ENCODE assay signal across 1 cellular context in the genomic region with DNA sequence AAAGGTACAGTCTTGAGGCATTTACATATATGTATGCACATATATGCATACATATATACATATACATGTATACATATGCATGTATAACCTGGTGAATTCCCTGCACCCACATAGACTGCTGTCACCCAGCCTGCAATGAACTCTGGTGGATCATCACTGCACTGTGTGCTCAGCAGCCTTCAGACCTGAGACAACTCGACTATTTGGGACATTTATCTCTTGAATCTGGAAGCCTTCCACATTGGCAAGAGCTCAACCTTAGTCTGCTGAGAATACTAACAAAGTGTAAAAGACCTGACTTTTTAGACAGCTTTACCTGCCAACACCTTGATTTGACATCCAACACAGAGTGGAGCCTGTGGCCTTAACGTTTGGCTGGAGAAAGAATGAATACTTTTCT.
TF ChIP-seq lines count a peak whose summit lies in the region.

No MANE protein-coding gene starts in this region.

TF ChIP-seq in liver, 16 proteins besides CTCF, POLR2A, EP300 and RAD21:
- no peak for TF ChIP-seq REST (IDR thresholded peaks at IDR 0.05)
- TF ChIP-seq ZBTB33 (IDR thresholded peaks at IDR 0.05): no peak
- TF ChIP-seq ATF3 (IDR thresholded peaks at IDR 0.05): no peak
- peak; percentile 42 to 73 for TF ChIP-seq RXRA (IDR thresholded peaks at IDR 0.05)
- TF ChIP-seq MAX (IDR thresholded peaks at IDR 0.05): no peak
- peak in 1 of 2 donors; percentile 60 for TF ChIP-seq HNF4A (conservative IDR thresholded peaks at IDR 0.05)
